8 cellular contexts compared by ENCODE assay signal in genomic region chr20:62368629-62369507, GRCh38. TPM values are rescaled to one million over a fixed set of nuclear protein-coding genes. Genes with fewer than 3 reads are reported as not detected.
DNase-seq lines count a peak whose midpoint lies in the region; ATAC-seq and TF ChIP-seq lines count a peak whose summit lies in the region.

No MANE protein-coding gene starts in this region.

- peak; percentile 37 for ATAC-seq in omental fat pad (ENCODE audit: low FRiP score)

- TF ChIP-seq CTCF in fibroblast of the aortic adventitia (IDR thresholded peaks at IDR 0.05; ENCODE audit: insufficient read depth, low read length), result peak; percentile 47
- no peak for TF ChIP-seq CTCF in omental fat pad (IDR thresholded peaks at IDR 0.05)

- DNase-seq in NCI-H1417 (lab: John Stamatoyannopoulos, UW) (peak; percentile 30 to 60 (median 50)), NCI-H1417 treated with DMSO at 0.1 percent for 48 hours (lab: John Stamatoyannopoulos, UW) (no peak), RPMI8226 (peak; percentile 67), fibroblast of the aortic adventitia (ENCODE audit: low read depth) (peak; percentile 36), omental fat pad (ENCODE audit: low spot score) (no peak), NCI-H1930 (lab: John Stamatoyannopoulos, UW) (no peak), NCI-H2107 treated with DMSO at 0.1 percent for 48 hours (lab: John Stamatoyannopoulos, UW; ENCODE audit: unreplicated experiment) (no peak)
- no peak for DNase-seq in stimulated activated CD4-positive, alpha-beta T cell treated with anti-CD3 and anti-CD28 coated beads, Interleukin-15, amount 100 ng/mL, for 24 hours

- no peak overlapping the region for H3K4me3 ChIP-seq in fibroblast of the aortic adventitia (ENCODE audit: low read depth, low read length)

RNA-seq across cellular contexts. Expression of gene LAMA5, which starts 1.8 kb away (rescaled TPM):
- total RNA-seq in fibroblast of the aortic adventitia (ENCODE audit: low replicate concordance), result 5.6 and 11.1 TPM in 2 replicates
- total RNA-seq in omental fat pad, result 100 to 1,000 TPM in 1 of 4 donors, 10 to 100 TPM in 3; 45.5 to 115 (median 62.5) TPM

RNA-seq across cellular contexts. Expression of gene RPS21, which starts 18.0 kb away (rescaled TPM):
- total RNA-seq in fibroblast of the aortic adventitia (ENCODE audit: low replicate concordance) (754 and 1,887 TPM in 2 replicates), omental fat pad (1,000 to 10,000 TPM; 1,582 to 2,182 (median 2,056) TPM)

RNA-seq across cellular contexts. Expression of gene CABLES2, which starts 38.2 kb away (rescaled TPM):
- total RNA-seq in fibroblast of the aortic adventitia (ENCODE audit: low replicate concordance), result 1.1 and 4.3 TPM in 2 replicates
- 1 to 10 TPM; 1.5 to 2.8 (median 2.5) TPM for total RNA-seq in omental fat pad

RNA-seq across cellular contexts. Expression of gene RBBP8NL, which starts 58.5 kb away (rescaled TPM):
- total RNA-seq in fibroblast of the aortic adventitia (ENCODE audit: low replicate concordance), result not detected in 2 replicates
- not detected for total RNA-seq in omental fat pad

Comparison
In these comparisons a context has a peak if more than half of its experiments do, and no peak if none do; other contexts are left out.
1. DNase-seq: peak in NCI-H1417 (3 of 3), RPMI8226 (single experiment) and fibroblast of the aortic adventitia (single experiment); none in NCI-H1417 treated with DMSO at 0.1 percent for 48 hours (single experiment), omental fat pad (single experiment), NCI-H1930 (0 of 2), stimulated activated CD4-positive, alpha-beta T cell treated with anti-CD3 and anti-CD28 coated beads, Interleukin-15, amount 100 ng/mL, for 24 hours (single experiment) and NCI-H2107 treated with DMSO at 0.1 percent for 48 hours (single experiment).